In the genomic region with DNA sequence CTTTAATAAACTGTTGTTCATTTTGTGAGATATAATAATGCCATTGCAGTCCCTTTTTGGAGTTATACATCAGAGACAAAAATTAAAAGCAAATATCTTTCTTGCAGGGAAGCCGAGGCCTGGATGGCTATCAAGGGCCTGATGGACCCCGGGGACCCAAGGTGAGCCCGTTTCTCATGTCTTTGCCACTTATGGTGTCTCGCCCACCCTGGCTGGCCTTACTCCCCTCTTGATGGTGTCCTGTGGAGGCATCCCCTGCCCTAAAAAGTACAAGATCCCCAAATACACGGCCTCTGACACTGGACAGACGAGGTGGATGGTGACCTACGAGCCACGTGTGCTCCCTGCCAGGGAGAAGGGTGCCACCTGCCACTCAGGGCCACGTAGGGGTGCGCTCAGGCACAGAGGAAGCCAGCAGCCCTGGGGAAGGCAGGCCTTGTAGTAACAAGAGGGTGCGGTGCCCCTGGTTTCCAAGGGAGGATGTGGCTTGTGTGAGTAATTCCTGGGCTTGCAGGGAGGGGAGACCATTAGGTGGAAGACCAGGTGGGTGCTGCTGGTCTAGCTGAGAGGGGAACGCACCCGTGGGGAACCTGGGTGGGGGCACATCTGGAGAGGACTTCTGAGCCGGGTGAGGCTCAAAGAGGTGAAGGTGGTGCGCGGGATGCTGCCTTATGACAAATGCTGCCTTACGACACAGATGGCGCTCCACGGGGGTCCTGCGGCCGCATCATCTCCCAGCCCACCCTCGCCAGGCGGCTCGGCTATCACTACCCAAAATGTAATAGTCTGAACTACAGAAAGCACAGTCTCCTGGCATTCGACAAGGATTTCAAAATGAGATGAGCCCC, we compare ENCODE assay signal across 22 cellular contexts.
A peak's percentile ranks its signal among the peaks of the same experiment; 100 is the strongest.
DNase-seq lines count a peak whose midpoint lies in the region; ATAC-seq and TF ChIP-seq lines count a peak whose summit lies in the region.
"Had no signal": no experiment of that assay in that cellular context is flagged by ENCODE, and none has a peak within 500 bp of the region (broad histone marks: within the 10 kb centered on the region; RNA-seq: fewer than 3 reads in every experiment).

No MANE protein-coding gene starts in this region.

- H2AK5ac ChIP-seq in H9 (ENCODE audit: insufficient read length, low read length) = no peak overlapping the region

- no peak overlapping the region for H2BK20ac ChIP-seq in H9 (ENCODE audit: low read depth, low read length, poor library complexity, severe bottlenecking)

- H4K5ac ChIP-seq in H9 (ENCODE audit: insufficient read length, low read depth, low read length) = no peak overlapping the region

- H4K20me1 ChIP-seq in smooth muscle cell (ENCODE audit: low read depth) = peaks cover 38% of the 10 kb centered on the region
- no peaks in the 10 kb centered on the region for H4K20me1 ChIP-seq in H9 (ENCODE audit: control insufficient read depth, insufficient read depth, insufficient read length)

- H3K9ac ChIP-seq in smooth muscle cell (ENCODE audit: low read depth) (no peak overlapping the region), H9 (ENCODE audit: extremely low read depth, insufficient read length, low read length) (no peak overlapping the region)
- H3K9ac ChIP-seq: KMS-11 had no signal

- H3K14ac ChIP-seq in H9 (ENCODE audit: insufficient read depth, low read length) = no peak overlapping the region

- H3K4me2 ChIP-seq in smooth muscle cell = no peak overlapping the region
- no peak overlapping the region for H3K4me2 ChIP-seq in H9 (ENCODE audit: insufficient read depth, insufficient read length, low read length)
- H3K4me2 ChIP-seq: GM23338, hepatocyte, KMS-11 had no signal

- no peak overlapping the region for H4K8ac ChIP-seq in H9 (replicated peaks; ENCODE audit: insufficient read length, low read depth, low read length)

- TF ChIP-seq CTCF in gastroesophageal sphincter (IDR thresholded peaks at IDR 0.05) = no peak
- no peak for TF ChIP-seq CTCF in smooth muscle cell (IDR thresholded peaks at IDR 0.05; ENCODE audit: borderline replicate concordance, insufficient read depth, poor library complexity, severe bottlenecking)
- TF ChIP-seq CTCF in H9 (conservative IDR thresholded peaks at IDR 0.05) = no peak

- H3K4me1 ChIP-seq in gastroesophageal sphincter (peaks cover 0 to 49% (median 13%) of the 10 kb centered on the region in 3 donors), smooth muscle cell (ENCODE audit: low read depth) (no peaks in the 10 kb centered on the region), H9 (ENCODE audit: insufficient read depth, low read length) (no peaks in the 10 kb centered on the region; the same call in 1 of the 2 replicates)
- H3K4me1 ChIP-seq: suprapubic skin had no signal

- peak; percentile 36 for DNase-seq in HCEC 1CT
- DNase-seq in SW480 (ENCODE audit: low spot score) = peak; percentile 65
- no peak for DNase-seq in smooth muscle cell (lab: John Stamatoyannopoulos, UW; ENCODE audit: unreplicated experiment)
- no peak for DNase-seq in activated CD4-positive, alpha-beta T cell treated with anti-CD3 and anti-CD28 coated beads, Interleukin-2, amount 10 ng/mL, durations not matched to agents 24 days and 14 days
- DNase-seq in NCI-H187 (lab: John Stamatoyannopoulos, UW) = no peak
- no peak for DNase-seq in H9
- DNase-seq: activated naive CD4-positive, alpha-beta T cell treated with anti-CD3 and anti-CD28 coated beads for 36 hours; DMS 273 treated with DMSO at 0.1 percent for 48 hours; kidney glomerular epithelial cell; NCI-H1417 treated with DMSO at 0.1 percent for 48 hours; NCI-H2171 treated with DMSO at 0.1 percent for 48 hours; NCI-H82; stimulated activated CD4-positive, alpha-beta T cell treated with anti-CD3 and anti-CD28 coated beads, Interleukin-2, amount 100 ng/mL, for 48 hours had no signal

- no peak overlapping the region for H2BK12ac ChIP-seq in H9 (ENCODE audit: insufficient read length, low read depth, low read length)

- no peak overlapping the region for H4K91ac ChIP-seq in H9 (ENCODE audit: insufficient read length, low read depth, low read length)

- no peak overlapping the region for H2AFZ ChIP-seq in smooth muscle cell (ENCODE audit: low read depth)
- H2AFZ ChIP-seq in H9 (ENCODE audit: low read length) = no peak overlapping the region
- H2AFZ ChIP-seq: GM23338, hepatocyte had no signal

- H3K27me3 ChIP-seq in gastroesophageal sphincter (no peaks in the 10 kb centered on the region), smooth muscle cell (ENCODE audit: low read depth) (no peaks in the 10 kb centered on the region), H9 (ENCODE audit: insufficient read depth, low read length) (no peaks in the 10 kb centered on the region)
- H3K27me3 ChIP-seq: hepatocyte, Peyer's patch, suprapubic skin had no signal

- peaks cover 14% of the 10 kb centered on the region for H3K27me3 Mint-ChIP-seq in activated CD4-positive, alpha-beta T cell treated with anti-CD3 and anti-CD28 coated beads, Interleukin-2, amount 10 ng/mL, durations not matched to agents 24 days and 14 days
- H3K27me3 Mint-ChIP-seq in H9 (ENCODE audit: low read depth) = no peaks in the 10 kb centered on the region

- H3K27ac ChIP-seq in gastroesophageal sphincter (peak overlapping the region in 3 of 4 donors; percentile 72 to 80 (median 79)), smooth muscle cell (ENCODE audit: low read depth) (peak overlapping the region; percentile 69), H9 (ENCODE audit: insufficient read length, low read depth, low read length) (no peak overlapping the region)
- H3K27ac ChIP-seq: hepatocyte, KMS-11, suprapubic skin had no signal

- ATAC-seq in gastroesophageal sphincter (no peak), HG02981 (IDR thresholded peaks at IDR 0.05; ENCODE audit: unreplicated experiment) (no peak)
- ATAC-seq: GM23338, right cardiac atrium had no signal

- no peak overlapping the region for H3K4me3 Mint-ChIP-seq in activated CD4-positive, alpha-beta T cell treated with anti-CD3 and anti-CD28 coated beads, Interleukin-2, amount 10 ng/mL, durations not matched to agents 24 days and 14 days
- H3K4me3 Mint-ChIP-seq in H9 = no peak overlapping the region
- H3K4me3 Mint-ChIP-seq: activated naive CD4-positive, alpha-beta T cell treated with anti-CD3 and anti-CD28 coated beads for 36 hours; GM23338; mesothelial cell of epicardium had no signal

- no peaks in the 10 kb centered on the region for H3K23me2 ChIP-seq in H9 (ENCODE audit: insufficient read length, low read depth, low read length, poor library complexity, severe bottlenecking)

- no peak overlapping the region for H2BK15ac ChIP-seq in H9 (ENCODE audit: low read depth, low read length)

- H3K9me3 Mint-ChIP-seq in activated CD4-positive, alpha-beta T cell treated with anti-CD3 and anti-CD28 coated beads, Interleukin-2, amount 10 ng/mL, durations not matched to agents 24 days and 14 days = no peaks in the 10 kb centered on the region
- H3K9me3 Mint-ChIP-seq in H9 = no peaks in the 10 kb centered on the region
- H3K9me3 Mint-ChIP-seq: activated naive CD4-positive, alpha-beta T cell treated with anti-CD3 and anti-CD28 coated beads for 36 hours; GM23338; mesothelial cell of epicardium had no signal

- peaks cover 0 to 80% of the 10 kb centered on the region in 2 donors for H3K36me3 ChIP-seq in gastroesophageal sphincter
- H3K36me3 ChIP-seq in smooth muscle cell (ENCODE audit: low read depth) = peaks cover 15% of the 10 kb centered on the region

- intact Hi-C loops in activated CD4-positive, alpha-beta T cell treated with anti-CD3 and anti-CD28 coated beads, Interleukin-2, amount 10 ng/mL, durations not matched to agents 24 days and 14 days (cut with micrococcal nuclease) = no loop called here

- no peak for TF ChIP-seq EP300 in gastroesophageal sphincter (IDR thresholded peaks at IDR 0.05)

- H3K18ac ChIP-seq in H9 (ENCODE audit: insufficient read length, low read depth, low read length) = no peak overlapping the region

- H3K23ac ChIP-seq in H9 (ENCODE audit: insufficient read length, low read depth, low read length) = no peak overlapping the region

- H3K27ac Mint-ChIP-seq in activated CD4-positive, alpha-beta T cell treated with anti-CD3 and anti-CD28 coated beads, Interleukin-2, amount 10 ng/mL, durations not matched to agents 24 days and 14 days = no peak overlapping the region
- H3K27ac Mint-ChIP-seq in H9 = no peak overlapping the region
- H3K27ac Mint-ChIP-seq: activated naive CD4-positive, alpha-beta T cell treated with anti-CD3 and anti-CD28 coated beads for 36 hours; GM23338 had no signal

- H3K9me3 ChIP-seq in gastroesophageal sphincter (no peaks in the 10 kb centered on the region), smooth muscle cell (replicated peaks; ENCODE audit: low read depth) (no peaks in the 10 kb centered on the region), H9 (ENCODE audit: control insufficient read depth, low read depth, low read length) (no peaks in the 10 kb centered on the region)
- H3K9me3 ChIP-seq: Peyer's patch, suprapubic skin had no signal

- H3K56ac ChIP-seq in H9 (ENCODE audit: insufficient read length, low read depth, low read length) = no peak overlapping the region

- H2BK120ac ChIP-seq in H9 (ENCODE audit: low read depth, low read length, poor library complexity, severe bottlenecking) = no peak overlapping the region

- peaks cover 14% of the 10 kb centered on the region for H3K79me2 ChIP-seq in smooth muscle cell (ENCODE audit: low read depth)
- no peaks in the 10 kb centered on the region for H3K79me2 ChIP-seq in H9 (ENCODE audit: insufficient read depth, low read length)
- H3K79me2 ChIP-seq: hepatocyte had no signal

- no peaks in the 10 kb centered on the region for H3K4me1 Mint-ChIP-seq in activated CD4-positive, alpha-beta T cell treated with anti-CD3 and anti-CD28 coated beads, Interleukin-2, amount 10 ng/mL, durations not matched to agents 24 days and 14 days
- peaks cover 0 to 17% of the 10 kb centered on the region in 2 experiments; a peak in 2 of 4 replicates for H3K4me1 Mint-ChIP-seq in H9

- H3F3A ChIP-seq in smooth muscle cell (ENCODE audit: low read depth) = peaks cover 91% of the 10 kb centered on the region

- no peaks in the 10 kb centered on the region for H3K79me1 ChIP-seq in H9 (ENCODE audit: insufficient read depth, low read depth, low read length, poor library complexity, severe bottlenecking)

- no peak for TF ChIP-seq POLR2A in gastroesophageal sphincter (IDR thresholded peaks at IDR 0.05)

- no peaks in the 10 kb centered on the region for H3K36me3 Mint-ChIP-seq in activated CD4-positive, alpha-beta T cell treated with anti-CD3 and anti-CD28 coated beads, Interleukin-2, amount 10 ng/mL, durations not matched to agents 24 days and 14 days (ENCODE audit: low read depth)
- peaks cover 10 to 14% (median 12%) of the 10 kb centered on the region in 3 experiments; a peak in 6 of 7 replicates for H3K36me3 Mint-ChIP-seq in H9 (ENCODE audit: insufficient read depth in 1 of 3, low read depth in 3 of 3)

- no peak overlapping the region for H3T11ph ChIP-seq in H9 (ENCODE audit: low read length)

- H2BK5ac ChIP-seq in H9 (ENCODE audit: insufficient read length, low read length) = no peak overlapping the region

- H3K4me3 ChIP-seq in gastroesophageal sphincter = no peak overlapping the region
- H3K4me3 ChIP-seq in smooth muscle cell = no peak overlapping the region
- H3K4me3 ChIP-seq: GM23338, hepatocyte, Peyer's patch, suprapubic skin had no signal

- no peak overlapping the region for H3K4ac ChIP-seq in H9 (ENCODE audit: low read depth, low read length)

- WGBS in gastroesophageal sphincter (ENCODE audit: low coverage in 1 of 2), 2 donors = 76 to 88% methylated on average over 7 to 8 of the region's 25 CpGs
- 95% methylated on average over 24 of the region's 25 CpGs for WGBS in smooth muscle cell (ENCODE audit: low lambda C conversion rate)
- WGBS in H9 (ENCODE audit: extremely low coverage, insufficient read length, low lambda C conversion rate) = no CpG with 5 or more reads among the region's 25 CpGs

Comparison
In these comparisons a context has a peak if more than half of its experiments do, and no peak if none do; other contexts are left out.
1. DNase-seq: peak in HCEC 1CT (single experiment) and SW480 (single experiment); none in smooth muscle cell (single experiment), activated CD4-positive, alpha-beta T cell treated with anti-CD3 and anti-CD28 coated beads, Interleukin-2, amount 10 ng/mL, durations not matched to agents 24 days and 14 days (single experiment), NCI-H187 (0 of 2) and H9 (single experiment).